Comparison of ENCODE assay signal across 8 cellular contexts in genomic region chr1:172818841-172819527, GRCh38.
DNase-seq lines count a peak whose midpoint lies in the region; ATAC-seq, FAIRE-seq and TF ChIP-seq lines count a peak whose summit lies in the region.

No MANE protein-coding gene starts in this region.

- DNase-seq in head of caudate nucleus: peak in 33 of 42 donors; percentile 1 to 82 (median 40)
- DNase-seq in HTR-8/SVneo (ENCODE audit: insufficient read length, low spot score): no peak
- DNase-seq in SK-N-DZ (ENCODE audit: low spot score): no peak
- DNase-seq in NCI-H1105 treated with DMSO at 0.1 percent for 48 hours (lab: John Stamatoyannopoulos, UW): no peak
- DNase-seq in NCI-H1417 (lab: John Stamatoyannopoulos, UW): no peak

- ATAC-seq in GM19025 (IDR thresholded peaks at IDR 0.05; ENCODE audit: low read depth, unreplicated experiment) (peak; percentile 86), HG02938 (IDR thresholded peaks at IDR 0.05; ENCODE audit: unreplicated experiment) (peak; percentile 93)

- H4K20me1 ChIP-seq in SU-DHL-6 (ENCODE audit: low read depth, low read length): no peaks in the 10 kb centered on the region

- no peak for FAIRE-seq in HTR-8/SVneo (lab: Jason Lieb, UNC)

- no peak for TF ChIP-seq CTCF in SU-DHL-6 (IDR thresholded peaks at IDR 0.05; ENCODE audit: insufficient read depth, low read length, poor library complexity, severe bottlenecking)

- H2AFZ ChIP-seq in SU-DHL-6 (ENCODE audit: low read depth, low read length, severe bottlenecking): peak overlapping the region; percentile 46

- peak overlapping the region; percentile 44 for H3K9ac ChIP-seq in SU-DHL-6 (ENCODE audit: low read length)

- H3K4me2 ChIP-seq in SU-DHL-6 (ENCODE audit: low read depth, low read length, poor library complexity, severe bottlenecking): peak overlapping the region; percentile 78

- H3K9me3 ChIP-seq in SU-DHL-6 (ENCODE audit: insufficient read depth, low read length): peaks cover 10% of the 10 kb centered on the region; the same call in 1 of the 2 replicates

- no peaks in the 10 kb centered on the region for H3K9me2 ChIP-seq in SU-DHL-6 (replicated peaks; ENCODE audit: insufficient read depth, low read length)

- H3K79me2 ChIP-seq in SU-DHL-6 (ENCODE audit: insufficient read depth, low read length): no peaks in the 10 kb centered on the region

- intact Hi-C loops in head of caudate nucleus (cut with DNase I): no loop called here

- peak overlapping the region; percentile 95 for H3K27ac ChIP-seq in SU-DHL-6 (ENCODE audit: low read depth, low read length)

- no peaks in the 10 kb centered on the region for H3K36me3 ChIP-seq in SU-DHL-6 (ENCODE audit: low read length)

- H3F3A ChIP-seq in SU-DHL-6 (ENCODE audit: insufficient read depth): peaks cover 22% of the 10 kb centered on the region

- H3K4me3 ChIP-seq in SU-DHL-6 (ENCODE audit: insufficient read depth, low read length, poor library complexity, severe bottlenecking): peak overlapping the region; percentile 43

- H3K27me3 ChIP-seq in SU-DHL-6 (ENCODE audit: low read length): no peaks in the 10 kb centered on the region

Comparison
In these comparisons a context has a peak if more than half of its experiments do, and no peak if none do; other contexts are left out.
1. DNase-seq: peak in head of caudate nucleus (33 of 42); none in HTR-8/SVneo (single experiment), SK-N-DZ (single experiment), NCI-H1105 treated with DMSO at 0.1 percent for 48 hours (single experiment) and NCI-H1417 (0 of 3).